In genomic region chr10:46284286-46285229, GRCh38 we compare ENCODE assay signal across 1 cellular context.
A peak's percentile ranks its signal among the peaks of the same experiment; 100 is the strongest.
TF ChIP-seq lines count a peak whose summit lies in the region.

No MANE protein-coding gene starts in this region.

TF ChIP-seq in K562, 482 proteins besides CTCF, POLR2A, EP300 and RAD21 (continued from another document and continues in another):
- TF ChIP-seq THRAP3 (IDR thresholded peaks at IDR 0.05; ENCODE audit: borderline replicate concordance) (no peak), RBFOX2 (IDR thresholded peaks at IDR 0.05; ENCODE audit: low read depth, low read length) (peak; percentile 76), THAP12 (CRISPR knock-in tag; IDR thresholded peaks at IDR 0.05) (peak; percentile 23; the same call in 1 of the 2 replicates), KHSRP (IDR thresholded peaks at IDR 0.05) (no peak), PRMT5 (CRISPR knock-in tag; IDR thresholded peaks at IDR 0.05) (no peak), MAFK (IDR thresholded peaks at IDR 0.05; ENCODE audit: low read length) (no peak), ZNF253 (CRISPR knock-in tag; conservative IDR thresholded peaks at IDR 0.05) (no peak), POLR2G (IDR thresholded peaks at IDR 0.05; ENCODE audit: low read depth, low read length) (peak; percentile 80), ZNF707 (CRISPR knock-in tag; conservative IDR thresholded peaks at IDR 0.05) (no peak), HOXB6 (CRISPR knock-in tag; IDR thresholded peaks at IDR 0.05; ENCODE audit: borderline replicate concordance) (no peak), FUS (optimal IDR thresholded peaks at IDR 0.05; ENCODE audit: low read depth, low read length) (peak; percentile 52), RAD51 (IDR thresholded peaks at IDR 0.05; ENCODE audit: borderline replicate concordance, low read depth) (no peak), CBX1 (IDR thresholded peaks at IDR 0.05; ENCODE audit: low read depth) (no peak; the same call in 1 of the 2 replicates), CC2D1A (IDR thresholded peaks at IDR 0.05) (no peak), NRF1 (conservative IDR thresholded peaks at IDR 0.05 in 1 of 2, IDR thresholded peaks at IDR 0.05 in 1 of 2) (peak; percentile 82 to 86), DLX4 (CRISPR knock-in tag; IDR thresholded peaks at IDR 0.05) (no peak), NFE2L1 (tag; IDR thresholded peaks at IDR 0.05; ENCODE audit: borderline replicate concordance, low read depth) (no peak), HMG20B (CRISPR knock-in tag; IDR thresholded peaks at IDR 0.05) (no peak), USF2 (CRISPR knock-in tag; IDR thresholded peaks at IDR 0.05) (no peak), SIRT6 (IDR thresholded peaks at IDR 0.05; ENCODE audit: low read depth, low read length) (no peak), ZNF197 (CRISPR knock-in tag; IDR thresholded peaks at IDR 0.05; ENCODE audit: low read depth) (no peak), SMARCA4 (IDR thresholded peaks at IDR 0.05) (no peak), PURB (CRISPR knock-in tag; IDR thresholded peaks at IDR 0.05; ENCODE audit: low read depth) (no peak), ASH1L (IDR thresholded peaks at IDR 0.05; ENCODE audit: borderline replicate concordance, low read depth, partially characterized antibody) (no peak), CREB1 (IDR thresholded peaks at IDR 0.05) (no peak; the same call in 1 of the 2 replicates), CREB1 (CRISPR knock-in tag; IDR thresholded peaks at IDR 0.05) (peak; percentile 61), ZNF134 (CRISPR knock-in tag; conservative IDR thresholded peaks at IDR 0.05) (no peak), KDM5B (IDR thresholded peaks at IDR 0.05; ENCODE audit: insufficient replicate concordance, low read depth, low read length) (peak; percentile 56), PHF20 (IDR thresholded peaks at IDR 0.05; ENCODE audit: partially characterized antibody) (peak; percentile 58), DNMT1 (IDR thresholded peaks at IDR 0.05) (no peak), DACH1 (IDR thresholded peaks at IDR 0.05; ENCODE audit: partially characterized antibody) (no peak), NFIX (CRISPR knock-in tag; IDR thresholded peaks at IDR 0.05; ENCODE audit: low read depth) (no peak), CREBBP (IDR thresholded peaks at IDR 0.05; ENCODE audit: low read depth, low read length) (no peak), FIP1L1 (IDR thresholded peaks at IDR 0.05; ENCODE audit: low read depth, low read length, poor library complexity, severe bottlenecking) (no peak), TAL1 (IDR thresholded peaks at IDR 0.05) (no peak), ZNF717 (CRISPR knock-in tag; IDR thresholded peaks at IDR 0.05) (no peak), SREBF1 (IDR thresholded peaks at IDR 0.05; ENCODE audit: borderline replicate concordance, low read depth, low read length) (0 out of 2 replicates have a peak, but pooled peaks have one; percentile 10), SMARCA5 (IDR thresholded peaks at IDR 0.05) (no peak), PML (IDR thresholded peaks at IDR 0.05; ENCODE audit: low read length) (no peak), HIVEP1 (CRISPR knock-in tag; IDR thresholded peaks at IDR 0.05) (no peak), SRSF9 (IDR thresholded peaks at IDR 0.05; ENCODE audit: borderline replicate concordance, low read depth, low read length) (no peak), STAT6 (CRISPR knock-in tag; IDR thresholded peaks at IDR 0.05) (no peak), SOX6 (IDR thresholded peaks at IDR 0.05) (peak; percentile 48; the same call in 1 of the 2 replicates), SIX5 (IDR thresholded peaks at IDR 0.05; ENCODE audit: borderline replicate concordance in 1 of 2, insufficient read depth in 1 of 2, low read depth in 1 of 2, low read length in 2 of 2) (no peak), RFX7 (CRISPR knock-in tag; IDR thresholded peaks at IDR 0.05) (no peak), HNRNPLL (IDR thresholded peaks at IDR 0.05; ENCODE audit: low read depth, low read length, poor library complexity, severe bottlenecking) (peak; percentile 64), BCL6 (CRISPR knock-in tag; IDR thresholded peaks at IDR 0.05) (no peak), ZNF24 (IDR thresholded peaks at IDR 0.05) (no peak), SFPQ (IDR thresholded peaks at IDR 0.05; ENCODE audit: low read depth, low read length) (no peak), ZNF764 (CRISPR knock-in tag; IDR thresholded peaks at IDR 0.05; ENCODE audit: low read depth) (no peak), LARP7 (IDR thresholded peaks at IDR 0.05) (peak; percentile 81; the same call in 1 of the 2 replicates), ETS2 (tag; IDR thresholded peaks at IDR 0.05; ENCODE audit: borderline replicate concordance, poor library complexity, severe bottlenecking) (no peak), NFYB (IDR thresholded peaks at IDR 0.05; ENCODE audit: extremely low read depth, insufficient read length) (no peak), ZNF644 (tag; IDR thresholded peaks at IDR 0.05; ENCODE audit: low read depth) (no peak), TEAD1 (CRISPR knock-in tag; IDR thresholded peaks at IDR 0.05) (peak in 1 of 2 experiments; percentile 62; a peak in 1 of 4 replicates), ZNF232 (CRISPR knock-in tag; IDR thresholded peaks at IDR 0.05) (no peak), KDM1A (IDR thresholded peaks at IDR 0.05) (no peak), ZC3H11A (IDR thresholded peaks at IDR 0.05; ENCODE audit: low read depth, low read length) (no peak), TGIF2 (CRISPR knock-in tag; IDR thresholded peaks at IDR 0.05) (peak; percentile 27; the same call in 1 of the 2 replicates), KDM2B (CRISPR knock-in tag; IDR thresholded peaks at IDR 0.05) (peak; percentile 17; the same call in 1 of the 2 replicates), ILK (tag; IDR thresholded peaks at IDR 0.05; ENCODE audit: borderline replicate concordance, low read depth) (no peak), ETV1 (tag; conservative IDR thresholded peaks at IDR 0.05; ENCODE audit: low read depth) (no peak), SLC30A9 (CRISPR knock-in tag; IDR thresholded peaks at IDR 0.05) (no peak), RFX1 (IDR thresholded peaks at IDR 0.05) (no peak), MTA3 (IDR thresholded peaks at IDR 0.05; ENCODE audit: borderline replicate concordance) (peak; percentile 88), FOXP1 (CRISPR knock-in tag; IDR thresholded peaks at IDR 0.05) (no peak), PRPF4 (IDR thresholded peaks at IDR 0.05; ENCODE audit: insufficient read depth, low read depth, low read length, poor library complexity, severe bottlenecking) (no peak)
- TF ChIP-seq, protein P1, sequence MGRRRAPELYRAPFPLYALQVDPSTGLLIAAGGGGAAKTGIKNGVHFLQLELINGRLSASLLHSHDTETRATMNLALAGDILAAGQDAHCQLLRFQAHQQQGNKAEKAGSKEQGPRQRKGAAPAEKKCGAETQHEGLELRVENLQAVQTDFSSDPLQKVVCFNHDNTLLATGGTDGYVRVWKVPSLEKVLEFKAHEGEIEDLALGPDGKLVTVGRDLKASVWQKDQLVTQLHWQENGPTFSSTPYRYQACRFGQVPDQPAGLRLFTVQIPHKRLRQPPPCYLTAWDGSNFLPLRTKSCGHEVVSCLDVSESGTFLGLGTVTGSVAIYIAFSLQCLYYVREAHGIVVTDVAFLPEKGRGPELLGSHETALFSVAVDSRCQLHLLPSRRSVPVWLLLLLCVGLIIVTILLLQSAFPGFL (CRISPR knock-in tag; IDR thresholded peaks at IDR 0.05), result no peak
- TF ChIP-seq, protein P2, sequence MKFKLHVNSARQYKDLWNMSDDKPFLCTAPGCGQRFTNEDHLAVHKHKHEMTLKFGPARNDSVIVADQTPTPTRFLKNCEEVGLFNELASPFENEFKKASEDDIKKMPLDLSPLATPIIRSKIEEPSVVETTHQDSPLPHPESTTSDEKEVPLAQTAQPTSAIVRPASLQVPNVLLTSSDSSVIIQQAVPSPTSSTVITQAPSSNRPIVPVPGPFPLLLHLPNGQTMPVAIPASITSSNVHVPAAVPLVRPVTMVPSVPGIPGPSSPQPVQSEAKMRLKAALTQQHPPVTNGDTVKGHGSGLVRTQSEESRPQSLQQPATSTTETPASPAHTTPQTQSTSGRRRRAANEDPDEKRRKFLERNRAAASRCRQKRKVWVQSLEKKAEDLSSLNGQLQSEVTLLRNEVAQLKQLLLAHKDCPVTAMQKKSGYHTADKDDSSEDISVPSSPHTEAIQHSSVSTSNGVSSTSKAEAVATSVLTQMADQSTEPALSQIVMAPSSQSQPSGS (CRISPR knock-in tag; IDR thresholded peaks at IDR 0.05), result no peak
- TF ChIP-seq, protein P3, sequence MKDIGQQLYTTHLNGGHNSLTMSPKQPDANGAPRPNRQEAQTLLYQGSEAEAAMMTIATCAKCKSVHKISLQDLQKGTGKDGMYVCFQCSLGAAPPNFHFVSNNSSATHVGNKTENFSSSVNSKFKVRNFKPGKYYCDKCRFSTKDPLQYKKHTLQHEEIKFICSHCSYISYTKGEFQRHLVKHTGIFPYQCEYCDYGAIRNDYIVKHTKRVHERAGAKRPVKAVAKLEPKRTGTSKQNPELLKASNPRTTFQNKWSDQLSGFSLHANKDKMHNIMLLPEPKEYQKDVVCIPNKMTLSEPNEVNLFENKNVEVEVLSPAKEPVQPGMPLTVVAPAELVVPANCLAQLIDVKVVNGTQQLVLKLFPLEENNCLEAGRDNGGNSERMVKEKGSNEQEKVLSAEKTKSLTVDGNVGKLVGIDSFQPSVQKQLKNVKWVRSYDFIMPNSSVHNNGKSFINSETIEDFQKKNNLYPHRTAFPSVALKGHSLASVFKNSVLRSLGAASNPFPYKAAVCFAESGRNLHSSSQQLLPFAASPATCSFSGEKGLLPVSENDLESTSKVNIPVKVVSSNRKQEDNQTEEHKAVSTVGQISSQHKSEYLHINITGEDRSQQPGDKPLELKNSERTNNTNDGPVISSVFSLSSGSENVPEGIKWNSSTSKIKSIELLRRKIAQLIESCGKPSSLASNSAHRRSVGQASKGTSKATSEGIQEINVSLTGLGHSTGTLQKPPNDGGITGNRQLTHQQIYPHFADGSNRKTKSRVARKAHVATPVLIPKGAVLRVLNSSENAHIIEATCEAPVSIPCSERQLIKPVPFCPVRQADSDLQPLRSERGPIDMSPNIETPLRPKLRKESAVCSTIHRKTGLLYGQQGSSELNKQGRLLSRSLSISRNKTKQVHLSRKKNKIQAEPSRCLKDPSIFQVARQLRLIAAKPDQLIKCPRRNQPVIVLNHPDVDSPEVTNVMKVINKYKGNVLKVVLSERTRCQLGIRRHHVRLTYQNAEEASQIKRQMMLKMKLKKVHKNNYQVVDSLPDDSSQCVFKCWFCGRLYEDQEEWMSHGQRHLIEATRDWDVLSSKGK (CRISPR knock-in tag; IDR thresholded peaks at IDR 0.05), result no peak
